ENCODE assay signal across 8 cellular contexts in genomic region chr6:136921521-136921935, GRCh38. TPM values are rescaled to one million over a fixed set of nuclear protein-coding genes. Genes with fewer than 3 reads are reported as not detected.
DNase-seq lines count a peak whose midpoint lies in the region; ATAC-seq and TF ChIP-seq lines count a peak whose summit lies in the region.

No MANE protein-coding gene starts in this region.

- no peak for DNase-seq in T-helper 1 cell
- DNase-seq in PC-9, result no peak
- no peak for DNase-seq in mesenteric fat pad (ENCODE audit: low spot score)
- DNase-seq in Karpas-422, result no peak

- peaks cover 20% of the 10 kb centered on the region for H3K4me1 Mint-ChIP-seq in T-helper 1 cell treated with Interleukin-12 subunit alpha and Interleukin-12 subunit beta and Interleukin-4 antibody, amounts not matched to agents 30 μg/mL and 1 μg/mL, for 36 hours (ENCODE audit: low read depth)

- H3F3A ChIP-seq in PC-9 (ENCODE audit: insufficient read depth, low read depth), result peaks cover 15% of the 10 kb centered on the region

- H3K36me3 Mint-ChIP-seq in T-helper 1 cell treated with Interleukin-12 subunit alpha and Interleukin-12 subunit beta and Interleukin-4 antibody, amounts not matched to agents 30 μg/mL and 1 μg/mL, for 36 hours (ENCODE audit: low read depth), result no peaks in the 10 kb centered on the region

- peak overlapping the region; percentile 76 for H3K4me3 Mint-ChIP-seq in T-helper 1 cell treated with Interleukin-12 subunit alpha and Interleukin-12 subunit beta and Interleukin-4 antibody, amounts not matched to agents 30 μg/mL and 1 μg/mL, for 36 hours

- no peaks in the 10 kb centered on the region for H3K4me1 ChIP-seq in PC-9 (replicated peaks; ENCODE audit: insufficient read depth)
- no peaks in the 10 kb centered on the region for H3K4me1 ChIP-seq in ectodermal cell (ENCODE audit: control insufficient read depth, insufficient read depth, low read length)
- peaks cover 11% of the 10 kb centered on the region for H3K4me1 ChIP-seq in muscle layer of colon (ENCODE audit: insufficient read depth, low read length)
- H3K4me1 ChIP-seq in Karpas-422 (ENCODE audit: low read length), result no peaks in the 10 kb centered on the region

- H4K20me1 ChIP-seq in PC-9 (ENCODE audit: insufficient read depth) (no peaks in the 10 kb centered on the region), Karpas-422 (ENCODE audit: insufficient read depth, low read depth, low read length) (no peaks in the 10 kb centered on the region)

- H2AFZ ChIP-seq in PC-9 (peak overlapping the region; percentile 28; the same call in 1 of the 2 replicates), Karpas-422 (ENCODE audit: low read length) (no peak overlapping the region)

- 0 to 1% methylated on average over 47 of the region's 47 CpGs for WGBS in ectodermal cell, 2 experiments

- H3K9me2 ChIP-seq in PC-9 (ENCODE audit: insufficient read depth), result no peaks in the 10 kb centered on the region
- no peaks in the 10 kb centered on the region for H3K9me2 ChIP-seq in Karpas-422 (replicated peaks; ENCODE audit: insufficient read depth, low read length)

- peak overlapping the region; percentile 46 for H3K4me2 ChIP-seq in PC-9
- no peak overlapping the region for H3K4me2 ChIP-seq in Karpas-422 (ENCODE audit: low read depth, low read length, poor library complexity, severe bottlenecking)

- no peak for TF ChIP-seq CTCF in PC-9 (conservative IDR thresholded peaks at IDR 0.05)

- no TSS peak for BruUV-seq in PC-9 (replicated peaks; lab: Mats Ljungman, UMichigan)

- peaks cover 66% of the 10 kb centered on the region for H3K27me3 Mint-ChIP-seq in T-helper 1 cell treated with Interleukin-12 subunit alpha and Interleukin-12 subunit beta and Interleukin-4 antibody, amounts not matched to agents 30 μg/mL and 1 μg/mL, for 36 hours (ENCODE audit: low read depth)

- no peaks in the 10 kb centered on the region for H3K79me2 ChIP-seq in PC-9 (ENCODE audit: low read depth)
- no peaks in the 10 kb centered on the region for H3K79me2 ChIP-seq in Karpas-422 (ENCODE audit: low read length)

- no peak for ATAC-seq in GM19324 (IDR thresholded peaks at IDR 0.05; ENCODE audit: low FRiP score, unreplicated experiment)

- CTCF ChIA-PET in PC-9 (lab: Charles Lee), result no interaction called here

- POLR2A ChIA-PET in PC-9 (lab: Charles Lee; ENCODE audit: unreplicated experiment), result no interaction called here

- H3K36me3 ChIP-seq in PC-9 (ENCODE audit: low read depth) (no peaks in the 10 kb centered on the region), ectodermal cell (ENCODE audit: control insufficient read depth, insufficient read depth, low read length) (no peaks in the 10 kb centered on the region), muscle layer of colon (ENCODE audit: insufficient read depth, low read length) (no peaks in the 10 kb centered on the region), Karpas-422 (ENCODE audit: insufficient read depth, low read length) (no peaks in the 10 kb centered on the region)

- H3K9ac ChIP-seq in muscle layer of colon (ENCODE audit: low read length), result no peak overlapping the region
- H3K9ac ChIP-seq in Karpas-422 (ENCODE audit: low read length), result no peak overlapping the region

- H3K27me3 ChIP-seq in PC-9 (ENCODE audit: insufficient read depth, low read depth), result no peaks in the 10 kb centered on the region
- peaks cover 59% of the 10 kb centered on the region for H3K27me3 ChIP-seq in ectodermal cell (ENCODE audit: control insufficient read depth, insufficient read depth, low read length, poor library complexity, severe bottlenecking)
- H3K27me3 ChIP-seq in muscle layer of colon (ENCODE audit: control insufficient read depth in 1 of 2, insufficient read depth in 2 of 2, low read length in 2 of 2), result peaks cover 19 to 53% of the 10 kb centered on the region in 2 donors
- no peaks in the 10 kb centered on the region for H3K27me3 ChIP-seq in Karpas-422 (ENCODE audit: low read length)

- intact Hi-C loops in PC-9 (cut with micrococcal nuclease; ENCODE audit: unreplicated experiment), result no loop called here

- H3K4me3 ChIP-seq in PC-9, result peak overlapping the region; percentile 28; the same call in 1 of the 2 replicates
- H3K4me3 ChIP-seq in ectodermal cell (ENCODE audit: insufficient read depth, low read depth, low read length), result peak overlapping the region; percentile 45
- H3K4me3 ChIP-seq in muscle layer of colon (ENCODE audit: low read depth in 1 of 2, low read length in 2 of 2), result peak overlapping the region; percentile 36 to 71
- H3K4me3 ChIP-seq in Karpas-422 (ENCODE audit: low read length), result no peak overlapping the region

- H3K9me3 ChIP-seq in PC-9 (ENCODE audit: insufficient read depth, low read depth) (no peaks in the 10 kb centered on the region), ectodermal cell (ENCODE audit: control insufficient read depth, low read length) (no peaks in the 10 kb centered on the region), muscle layer of colon (ENCODE audit: low read length) (no peaks in the 10 kb centered on the region), Karpas-422 (ENCODE audit: low read length) (no peaks in the 10 kb centered on the region)

- H3K27ac Mint-ChIP-seq in T-helper 1 cell treated with Interleukin-12 subunit alpha and Interleukin-12 subunit beta and Interleukin-4 antibody, amounts not matched to agents 30 μg/mL and 1 μg/mL, for 36 hours, result no peak overlapping the region

- no peaks in the 10 kb centered on the region for H3K9me3 Mint-ChIP-seq in T-helper 1 cell treated with Interleukin-12 subunit alpha and Interleukin-12 subunit beta and Interleukin-4 antibody, amounts not matched to agents 30 μg/mL and 1 μg/mL, for 36 hours

- H3K27ac ChIP-seq in PC-9, result no peak overlapping the region
- no peak overlapping the region for H3K27ac ChIP-seq in ectodermal cell (ENCODE audit: insufficient read depth, low read depth, low read length, poor library complexity, severe bottlenecking)
- no peak overlapping the region for H3K27ac ChIP-seq in muscle layer of colon (ENCODE audit: low read depth, low read length)
- no peak overlapping the region for H3K27ac ChIP-seq in Karpas-422 (ENCODE audit: low read length)

RNA-seq across cellular contexts. Expression of gene SLC35D3, which starts 0.6 kb away (rescaled TPM):
- total RNA-seq in PC-9 (2021) (not detected in 2 replicates), mesenteric fat pad (not detected)
- 0.22 TPM for polyA plus RNA-seq in ectodermal cell (2013, experiment 1 of 4)
- not detected for polyA plus RNA-seq in ectodermal cell (2013, experiment 2 of 4)
- not detected for polyA plus RNA-seq in ectodermal cell (2013, experiment 3 of 4)
- 0.08 TPM for polyA plus RNA-seq in ectodermal cell (2013, experiment 4 of 4)
- total RNA-seq in Karpas-422 (2014; rRNA removed; shearing (Covaris generic); ENCODE audit: low replicate concordance), result not detected in 2 replicates
